Comparison of ENCODE assay signal across 9 cellular contexts in the genomic region with DNA sequence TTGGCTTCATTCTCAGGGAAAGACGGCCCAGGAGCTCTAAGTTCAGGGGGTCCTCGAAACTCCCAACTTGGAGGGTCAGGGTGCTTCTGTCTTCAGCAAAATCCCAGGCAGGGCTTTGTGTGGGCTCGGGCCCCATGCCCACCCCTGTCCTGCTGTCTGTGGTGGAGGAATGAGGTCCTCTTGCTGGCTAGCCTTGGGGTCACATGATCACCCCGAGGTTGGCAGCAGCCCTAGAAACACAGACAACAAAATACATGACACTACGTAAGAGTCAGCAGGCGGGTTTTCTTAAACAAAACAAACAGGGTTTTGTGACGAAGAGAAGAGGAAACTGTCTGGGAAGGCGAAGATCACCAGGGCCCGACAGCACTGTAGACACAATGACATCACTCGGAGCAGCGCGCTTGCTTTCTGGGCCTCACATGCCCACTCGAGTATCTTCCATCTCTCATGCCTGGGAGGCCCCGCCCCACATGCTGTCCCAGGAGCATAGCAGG.
A peak's percentile ranks its signal among the peaks of the same experiment; 100 is the strongest.
DNase-seq lines count a peak whose midpoint lies in the region; ATAC-seq and TF ChIP-seq lines count a peak whose summit lies in the region.
"Had no signal": no experiment of that assay in that cellular context is flagged by ENCODE, and none has a peak within 500 bp of the region (broad histone marks: within the 10 kb centered on the region; RNA-seq: fewer than 3 reads in every experiment).

No MANE protein-coding gene starts in this region.

- H3K4ac ChIP-seq in trophoblast cell (ENCODE audit: low read depth, low read length): no peak overlapping the region

- DNase-seq in DMS53 (lab: John Stamatoyannopoulos, UW) (peak; percentile 96), WTC11 (ENCODE audit: low spot score) (no peak), head of caudate nucleus (peak; percentile 52 to 94 (median 83)), trophoblast cell (peak in 1 of 2 donors; percentile 41), OCI-M2 (lab: John Stamatoyannopoulos, UW; ENCODE audit: unreplicated experiment) (no peak), GM13976 (ENCODE audit: low spot score) (no peak)
- DNase-seq: stimulated activated CD4-positive, alpha-beta T cell treated with anti-CD3 and anti-CD28 coated beads, Interleukin-4, amount 100 ng/mL, for 4 hours had no signal

- CTCF ChIA-PET in WTC11 (lab: Charles Lee): no interaction called here

- H4K91ac ChIP-seq in trophoblast cell (ENCODE audit: low read depth, low read length): peak overlapping the region; percentile 55

- H3K14ac ChIP-seq in trophoblast cell (ENCODE audit: low read length): peak overlapping the region; percentile 27

- no peak overlapping the region for H3K18ac ChIP-seq in trophoblast cell (ENCODE audit: low read length)

- WGBS in trophoblast cell (ENCODE audit: extremely low coverage, insufficient coverage, insufficient read length): no CpG with 5 or more reads among the region's 14 CpGs

- peak overlapping the region; percentile 37 for H3K27ac Mint-ChIP-seq in WTC11

- H3K4me3 ChIP-seq in trophoblast cell (ENCODE audit: low read depth, low read length): no peak overlapping the region

- H3K9me3 ChIP-seq in trophoblast cell (ENCODE audit: insufficient read depth, low read depth, low read length): peaks cover 12% of the 10 kb centered on the region

- H3K27me3 Mint-ChIP-seq in WTC11 (ENCODE audit: low read depth): no peaks in the 10 kb centered on the region

- peak overlapping the region; percentile 93 for H3K27ac ChIP-seq in trophoblast cell (ENCODE audit: low read depth, low read length)

- peaks cover 2% of the 10 kb centered on the region; the same call in 1 of the 2 replicates for H3K36me3 Mint-ChIP-seq in WTC11

- ATAC-seq in WTC11 (no peak), HG03439 (IDR thresholded peaks at IDR 0.05; ENCODE audit: unreplicated experiment) (no peak), GM18519 (IDR thresholded peaks at IDR 0.05; ENCODE audit: low FRiP score, unreplicated experiment) (no peak)

- H3K79me2 ChIP-seq in trophoblast cell (ENCODE audit: control insufficient read depth, insufficient read depth, low read length, poor library complexity): no peaks in the 10 kb centered on the region

- in situ Hi-C loops in GM13976 (cut with MboI; ENCODE audit: low sequenced_read_pairs, unreplicated experiment): no loop called here

- H3K9ac ChIP-seq in trophoblast cell (ENCODE audit: low read length): no peak overlapping the region

- no peak overlapping the region for H2AFZ ChIP-seq in trophoblast cell (ENCODE audit: insufficient read depth, low read length, poor library complexity)

- H2BK12ac ChIP-seq in trophoblast cell (ENCODE audit: low read length): peak overlapping the region; percentile 51

- peak overlapping the region; percentile 56 for H2AK5ac ChIP-seq in trophoblast cell (ENCODE audit: low read length)

- peak overlapping the region; percentile 46 for H2BK120ac ChIP-seq in trophoblast cell (ENCODE audit: insufficient read depth, low read length, poor library complexity)

- no peak overlapping the region for H3K4me3 Mint-ChIP-seq in WTC11

- no peak overlapping the region for H3K23ac ChIP-seq in trophoblast cell (ENCODE audit: low read length)

- no peak overlapping the region for H4K12ac ChIP-seq in trophoblast cell (ENCODE audit: low read depth, low read length)

- TF ChIP-seq CTCF in WTC11 (IDR thresholded peaks at IDR 0.05) (no peak), GM13976 (IDR thresholded peaks at IDR 0.05; ENCODE audit: borderline replicate concordance, control extremely low read depth, extremely low read depth, insufficient read depth, missing control alignments) (no peak)

- no peak overlapping the region for H3K4me2 ChIP-seq in trophoblast cell (ENCODE audit: low read length)

- no peaks in the 10 kb centered on the region for H3K27me3 ChIP-seq in trophoblast cell (ENCODE audit: insufficient read depth, low read length)

- peaks cover 21 to 31% of the 10 kb centered on the region in 2 experiments for H3K4me1 ChIP-seq in trophoblast cell (ENCODE audit: control insufficient read depth in 1 of 2, insufficient read depth in 2 of 2, low read length in 2 of 2)

- H2BK5ac ChIP-seq in trophoblast cell (ENCODE audit: low read depth, low read length, poor library complexity): peak overlapping the region; percentile 32

- H3K9me3 Mint-ChIP-seq in WTC11: peaks cover 16% of the 10 kb centered on the region

- peaks cover 15% of the 10 kb centered on the region for H3K4me1 Mint-ChIP-seq in WTC11

- intact Hi-C loops in head of caudate nucleus (cut with DNase I): no loop called here

- no peaks in the 10 kb centered on the region for H3K36me3 ChIP-seq in trophoblast cell (ENCODE audit: control insufficient read depth in 1 of 2, insufficient read depth in 2 of 2, low read length in 2 of 2)

- H4K8ac ChIP-seq in trophoblast cell (ENCODE audit: low read depth, low read length): peak overlapping the region; percentile 21

- POLR2A ChIA-PET in WTC11 (lab: Charles Lee): no interaction called here

- peaks cover 34% of the 10 kb centered on the region for H3K79me1 ChIP-seq in trophoblast cell (ENCODE audit: low read length)

TF ChIP-seq in WTC11, 78 proteins besides CTCF, POLR2A, EP300 and RAD21:
- TF ChIP-seq CBFB (CRISPR knock-in tag; IDR thresholded peaks at IDR 0.05; ENCODE audit: low read depth) (no peak), ZBTB21 (CRISPR knock-in tag; IDR thresholded peaks at IDR 0.05; ENCODE audit: borderline replicate concordance) (no peak), ZNF317 (CRISPR knock-in tag; IDR thresholded peaks at IDR 0.05; ENCODE audit: borderline replicate concordance, low read depth) (no peak), ZNF232 (CRISPR knock-in tag; IDR thresholded peaks at IDR 0.05) (no peak), FOXK1 (CRISPR knock-in tag; IDR thresholded peaks at IDR 0.05) (no peak), JUN (CRISPR knock-in tag; IDR thresholded peaks at IDR 0.05) (no peak), NFE2L1 (CRISPR knock-in tag; IDR thresholded peaks at IDR 0.05) (no peak), CREB1 (CRISPR knock-in tag; IDR thresholded peaks at IDR 0.05) (no peak), NR1H2 (CRISPR knock-in tag; IDR thresholded peaks at IDR 0.05) (no peak), ZNF416 (CRISPR knock-in tag; IDR thresholded peaks at IDR 0.05) (no peak), SMAD4 (CRISPR knock-in tag; IDR thresholded peaks at IDR 0.05) (no peak)
- TF ChIP-seq, protein P1, sequence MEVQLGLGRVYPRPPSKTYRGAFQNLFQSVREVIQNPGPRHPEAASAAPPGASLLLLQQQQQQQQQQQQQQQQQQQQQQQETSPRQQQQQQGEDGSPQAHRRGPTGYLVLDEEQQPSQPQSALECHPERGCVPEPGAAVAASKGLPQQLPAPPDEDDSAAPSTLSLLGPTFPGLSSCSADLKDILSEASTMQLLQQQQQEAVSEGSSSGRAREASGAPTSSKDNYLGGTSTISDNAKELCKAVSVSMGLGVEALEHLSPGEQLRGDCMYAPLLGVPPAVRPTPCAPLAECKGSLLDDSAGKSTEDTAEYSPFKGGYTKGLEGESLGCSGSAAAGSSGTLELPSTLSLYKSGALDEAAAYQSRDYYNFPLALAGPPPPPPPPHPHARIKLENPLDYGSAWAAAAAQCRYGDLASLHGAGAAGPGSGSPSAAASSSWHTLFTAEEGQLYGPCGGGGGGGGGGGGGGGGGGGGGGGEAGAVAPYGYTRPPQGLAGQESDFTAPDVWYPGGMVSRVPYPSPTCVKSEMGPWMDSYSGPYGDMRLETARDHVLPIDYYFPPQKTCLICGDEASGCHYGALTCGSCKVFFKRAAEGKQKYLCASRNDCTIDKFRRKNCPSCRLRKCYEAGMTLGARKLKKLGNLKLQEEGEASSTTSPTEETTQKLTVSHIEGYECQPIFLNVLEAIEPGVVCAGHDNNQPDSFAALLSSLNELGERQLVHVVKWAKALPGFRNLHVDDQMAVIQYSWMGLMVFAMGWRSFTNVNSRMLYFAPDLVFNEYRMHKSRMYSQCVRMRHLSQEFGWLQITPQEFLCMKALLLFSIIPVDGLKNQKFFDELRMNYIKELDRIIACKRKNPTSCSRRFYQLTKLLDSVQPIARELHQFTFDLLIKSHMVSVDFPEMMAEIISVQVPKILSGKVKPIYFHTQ (CRISPR knock-in tag; IDR thresholded peaks at IDR 0.05): no peak
- TF ChIP-seq, protein P2, sequence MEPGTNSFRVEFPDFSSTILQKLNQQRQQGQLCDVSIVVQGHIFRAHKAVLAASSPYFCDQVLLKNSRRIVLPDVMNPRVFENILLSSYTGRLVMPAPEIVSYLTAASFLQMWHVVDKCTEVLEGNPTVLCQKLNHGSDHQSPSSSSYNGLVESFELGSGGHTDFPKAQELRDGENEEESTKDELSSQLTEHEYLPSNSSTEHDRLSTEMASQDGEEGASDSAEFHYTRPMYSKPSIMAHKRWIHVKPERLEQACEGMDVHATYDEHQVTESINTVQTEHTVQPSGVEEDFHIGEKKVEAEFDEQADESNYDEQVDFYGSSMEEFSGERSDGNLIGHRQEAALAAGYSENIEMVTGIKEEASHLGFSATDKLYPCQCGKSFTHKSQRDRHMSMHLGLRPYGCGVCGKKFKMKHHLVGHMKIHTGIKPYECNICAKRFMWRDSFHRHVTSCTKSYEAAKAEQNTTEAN (CRISPR knock-in tag; IDR thresholded peaks at IDR 0.05): no peak
- TF ChIP-seq, protein P3, sequence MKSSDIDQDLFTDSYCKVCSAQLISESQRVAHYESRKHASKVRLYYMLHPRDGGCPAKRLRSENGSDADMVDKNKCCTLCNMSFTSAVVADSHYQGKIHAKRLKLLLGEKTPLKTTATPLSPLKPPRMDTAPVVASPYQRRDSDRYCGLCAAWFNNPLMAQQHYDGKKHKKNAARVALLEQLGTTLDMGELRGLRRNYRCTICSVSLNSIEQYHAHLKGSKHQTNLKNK (CRISPR knock-in tag; IDR thresholded peaks at IDR 0.05): no peak
- TF ChIP-seq, protein P4, sequence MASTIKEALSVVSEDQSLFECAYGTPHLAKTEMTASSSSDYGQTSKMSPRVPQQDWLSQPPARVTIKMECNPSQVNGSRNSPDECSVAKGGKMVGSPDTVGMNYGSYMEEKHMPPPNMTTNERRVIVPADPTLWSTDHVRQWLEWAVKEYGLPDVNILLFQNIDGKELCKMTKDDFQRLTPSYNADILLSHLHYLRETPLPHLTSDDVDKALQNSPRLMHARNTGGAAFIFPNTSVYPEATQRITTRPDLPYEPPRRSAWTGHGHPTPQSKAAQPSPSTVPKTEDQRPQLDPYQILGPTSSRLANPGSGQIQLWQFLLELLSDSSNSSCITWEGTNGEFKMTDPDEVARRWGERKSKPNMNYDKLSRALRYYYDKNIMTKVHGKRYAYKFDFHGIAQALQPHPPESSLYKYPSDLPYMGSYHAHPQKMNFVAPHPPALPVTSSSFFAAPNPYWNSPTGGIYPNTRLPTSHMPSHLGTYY (CRISPR knock-in tag; IDR thresholded peaks at IDR 0.05): no peak

Comparison
In these comparisons a context has a peak if more than half of its experiments do, and no peak if none do; other contexts are left out.
1. DNase-seq: peak in DMS53 (single experiment) and head of caudate nucleus (42 of 42); none in WTC11 (single experiment), OCI-M2 (single experiment) and GM13976 (single experiment).